Comparison of ENCODE assay signal across 8 cellular contexts in the genomic region with DNA sequence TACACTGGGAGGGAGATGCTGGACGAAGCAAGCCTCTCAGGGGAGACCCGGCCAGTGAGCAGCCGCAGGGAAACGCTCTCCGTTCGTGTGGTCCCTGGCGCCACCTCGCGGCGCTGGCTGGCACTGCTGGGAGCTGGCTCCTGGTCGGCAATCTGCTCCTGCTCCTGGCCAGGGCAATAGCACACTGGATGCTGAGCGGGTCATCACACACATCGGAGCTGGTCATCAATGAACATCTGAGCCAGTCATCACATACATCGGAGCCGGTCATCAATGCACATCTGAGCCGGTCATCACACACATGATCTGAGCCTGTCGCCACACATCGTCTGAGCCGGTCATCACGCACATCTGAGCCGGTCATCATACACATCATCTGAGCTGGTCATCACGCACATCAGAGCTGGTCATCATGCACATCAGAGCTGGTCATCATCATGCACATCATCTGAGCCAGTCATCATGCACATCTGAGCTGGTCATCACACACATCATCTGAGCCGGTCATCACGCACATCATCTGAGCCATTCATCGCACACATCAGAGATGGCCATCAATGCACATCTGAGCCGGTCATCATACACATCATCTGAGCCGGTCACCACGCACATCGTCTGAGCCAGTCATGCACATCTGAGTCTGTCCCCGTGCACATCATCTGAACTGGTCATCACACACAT.
DNase-seq lines count a peak whose midpoint lies in the region; ATAC-seq and TF ChIP-seq lines count a peak whose summit lies in the region.

No MANE protein-coding gene starts in this region.

- H3K4me3 Mint-ChIP-seq in activated T-helper 2 cell treated with anti-CD3 and anti-CD28 coated beads, Interferon-gamma antibody, Interleukin-2, Interleukin-4, amounts not matched to agents 10 μg/mL and 5 μg/mL and 100 μg/mL, durations not matched to agents 14 hours and 24 hours and 36 hours (ENCODE audit: low read depth) = no peak overlapping the region

- H3K4me2 ChIP-seq in KMS-11 (no peak overlapping the region), neural cell (ENCODE audit: low read length) (no peak overlapping the region)

- H3K9me2 ChIP-seq in neural cell (ENCODE audit: insufficient read depth, low read length) = no peaks in the 10 kb centered on the region

- peaks cover 17% of the 10 kb centered on the region for H3K27me3 Mint-ChIP-seq in activated T-helper 2 cell treated with anti-CD3 and anti-CD28 coated beads, Interferon-gamma antibody, Interleukin-2, Interleukin-4, amounts not matched to agents 10 μg/mL and 5 μg/mL and 100 μg/mL, durations not matched to agents 14 hours and 24 hours and 36 hours (ENCODE audit: low read depth)

- TF ChIP-seq EP300 in neural cell (conservative IDR thresholded peaks at IDR 0.05; ENCODE audit: poor library complexity, severe bottlenecking) = no peak

- no peaks in the 10 kb centered on the region for H3K36me3 ChIP-seq in KMS-11 (ENCODE audit: insufficient read depth)
- no peaks in the 10 kb centered on the region for H3K36me3 ChIP-seq in neural cell (ENCODE audit: insufficient read depth, low read length)

- peak; percentile 97 for TF ChIP-seq RAD21 in neural cell (conservative IDR thresholded peaks at IDR 0.05)

- H4K20me1 ChIP-seq in KMS-11 (ENCODE audit: insufficient read depth) (no peaks in the 10 kb centered on the region), neural cell (ENCODE audit: insufficient read depth) (no peaks in the 10 kb centered on the region)

- no peaks in the 10 kb centered on the region for H3K36me3 Mint-ChIP-seq in activated T-helper 2 cell treated with anti-CD3 and anti-CD28 coated beads, Interferon-gamma antibody, Interleukin-2, Interleukin-4, amounts not matched to agents 10 μg/mL and 5 μg/mL and 100 μg/mL, durations not matched to agents 14 hours and 24 hours and 36 hours (ENCODE audit: low read depth)

- no peaks in the 10 kb centered on the region for H3K79me2 ChIP-seq in KMS-11 (ENCODE audit: insufficient read depth, low read depth)
- no peaks in the 10 kb centered on the region for H3K79me2 ChIP-seq in neural cell (replicated peaks; ENCODE audit: insufficient read depth, low read length)

- no peaks in the 10 kb centered on the region for H3F3A ChIP-seq in neural cell (ENCODE audit: insufficient read depth, low read length, poor library complexity, severe bottlenecking)

- H2AFZ ChIP-seq in KMS-11 (ENCODE audit: low read depth) (no peak overlapping the region), neural cell (ENCODE audit: low read depth, low read length) (no peak overlapping the region)

- H3K4me1 Mint-ChIP-seq in activated T-helper 2 cell treated with anti-CD3 and anti-CD28 coated beads, Interferon-gamma antibody, Interleukin-2, Interleukin-4, amounts not matched to agents 10 μg/mL and 5 μg/mL and 100 μg/mL, durations not matched to agents 14 hours and 24 hours and 36 hours (ENCODE audit: low read depth) = no peaks in the 10 kb centered on the region

- no peak overlapping the region for H3K27ac Mint-ChIP-seq in activated T-helper 2 cell treated with anti-CD3 and anti-CD28 coated beads, Interferon-gamma antibody, Interleukin-2, Interleukin-4, amounts not matched to agents 10 μg/mL and 5 μg/mL and 100 μg/mL, durations not matched to agents 14 hours and 24 hours and 36 hours

- intact Hi-C loops in activated T-helper 2 cell treated with anti-CD3 and anti-CD28 coated beads, Interferon-gamma antibody, Interleukin-2, Interleukin-4, amounts not matched to agents 10 μg/mL and 5 μg/mL and 100 μg/mL, durations not matched to agents 14 hours and 24 hours and 36 hours (cut with micrococcal nuclease) = loop anchor here (2.0 to 5.0 kb wide), 2 partner anchors 307 to 321 kb away; a partner anchor contains a TSS

- H3K27ac ChIP-seq in KMS-11 (no peak overlapping the region), neural cell (ENCODE audit: low read length) (no peak overlapping the region)

- H3K9ac ChIP-seq in KMS-11 (no peak overlapping the region), neural cell (ENCODE audit: low read length) (no peak overlapping the region)

- H3K9me3 Mint-ChIP-seq in activated T-helper 2 cell treated with anti-CD3 and anti-CD28 coated beads, Interferon-gamma antibody, Interleukin-2, Interleukin-4, amounts not matched to agents 10 μg/mL and 5 μg/mL and 100 μg/mL, durations not matched to agents 14 hours and 24 hours and 36 hours = no peaks in the 10 kb centered on the region

- H3K27me3 ChIP-seq in KMS-11 (ENCODE audit: insufficient read depth, low read depth) (peaks cover 96% of the 10 kb centered on the region), neural cell (ENCODE audit: insufficient read depth, low read depth, low read length) (peaks cover 6% of the 10 kb centered on the region)

- no peak for ATAC-seq in HG03039 (IDR thresholded peaks at IDR 0.05; ENCODE audit: unreplicated experiment)

- no peaks in the 10 kb centered on the region for H3K4me1 ChIP-seq in KMS-11 (ENCODE audit: low read depth, poor library complexity, severe bottlenecking)

- TF ChIP-seq CTCF in KMS-11 (conservative IDR thresholded peaks at IDR 0.05; ENCODE audit: low read depth, low read length) (peak; percentile 93), fibroblast of pulmonary artery (IDR thresholded peaks at IDR 0.05; ENCODE audit: low read length, missing control alignments) (peak; percentile 94), neural cell (IDR thresholded peaks at IDR 0.05; ENCODE audit: poor library complexity, severe bottlenecking) (peak; percentile 97)

- DNase-seq in DMS153 (lab: John Stamatoyannopoulos, UW) = peak; percentile 27
- peak; percentile 67 for DNase-seq in RKO (ENCODE audit: low spot score)
- DNase-seq in activated T-helper 2 cell treated with anti-CD3 and anti-CD28 coated beads, Interferon-gamma antibody, Interleukin-2, Interleukin-4, amounts not matched to agents 10 μg/mL and 5 μg/mL and 100 μg/mL, durations not matched to agents 14 hours and 24 hours and 36 hours (ENCODE audit: low spot score) = peak; percentile 52
- peak; percentile 71 for DNase-seq in fibroblast of pulmonary artery (ENCODE audit: low read depth)
- DNase-seq in stromal cell of bone marrow (ENCODE audit: low read depth) = peak; percentile 23

- H3K4me3 ChIP-seq in KMS-11 (IDR thresholded peaks at IDR 0.05; ENCODE audit: insufficient read depth, low read depth, low read length) = no peak overlapping the region
- no peak overlapping the region for H3K4me3 ChIP-seq in fibroblast of pulmonary artery (replicated peaks; ENCODE audit: low read depth, low read length)
- H3K4me3 ChIP-seq in neural cell (ENCODE audit: low read length) = no peak overlapping the region

- no peaks in the 10 kb centered on the region for H3K9me3 ChIP-seq in neural cell (ENCODE audit: low read length)

TF ChIP-seq in neural cell, 6 proteins besides CTCF, POLR2A, EP300 and RAD21:
- TF ChIP-seq, protein P1, sequence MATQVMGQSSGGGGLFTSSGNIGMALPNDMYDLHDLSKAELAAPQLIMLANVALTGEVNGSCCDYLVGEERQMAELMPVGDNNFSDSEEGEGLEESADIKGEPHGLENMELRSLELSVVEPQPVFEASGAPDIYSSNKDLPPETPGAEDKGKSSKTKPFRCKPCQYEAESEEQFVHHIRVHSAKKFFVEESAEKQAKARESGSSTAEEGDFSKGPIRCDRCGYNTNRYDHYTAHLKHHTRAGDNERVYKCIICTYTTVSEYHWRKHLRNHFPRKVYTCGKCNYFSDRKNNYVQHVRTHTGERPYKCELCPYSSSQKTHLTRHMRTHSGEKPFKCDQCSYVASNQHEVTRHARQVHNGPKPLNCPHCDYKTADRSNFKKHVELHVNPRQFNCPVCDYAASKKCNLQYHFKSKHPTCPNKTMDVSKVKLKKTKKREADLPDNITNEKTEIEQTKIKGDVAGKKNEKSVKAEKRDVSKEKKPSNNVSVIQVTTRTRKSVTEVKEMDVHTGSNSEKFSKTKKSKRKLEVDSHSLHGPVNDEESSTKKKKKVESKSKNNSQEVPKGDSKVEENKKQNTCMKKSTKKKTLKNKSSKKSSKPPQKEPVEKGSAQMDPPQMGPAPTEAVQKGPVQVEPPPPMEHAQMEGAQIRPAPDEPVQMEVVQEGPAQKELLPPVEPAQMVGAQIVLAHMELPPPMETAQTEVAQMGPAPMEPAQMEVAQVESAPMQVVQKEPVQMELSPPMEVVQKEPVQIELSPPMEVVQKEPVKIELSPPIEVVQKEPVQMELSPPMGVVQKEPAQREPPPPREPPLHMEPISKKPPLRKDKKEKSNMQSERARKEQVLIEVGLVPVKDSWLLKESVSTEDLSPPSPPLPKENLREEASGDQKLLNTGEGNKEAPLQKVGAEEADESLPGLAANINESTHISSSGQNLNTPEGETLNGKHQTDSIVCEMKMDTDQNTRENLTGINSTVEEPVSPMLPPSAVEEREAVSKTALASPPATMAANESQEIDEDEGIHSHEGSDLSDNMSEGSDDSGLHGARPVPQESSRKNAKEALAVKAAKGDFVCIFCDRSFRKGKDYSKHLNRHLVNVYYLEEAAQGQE (IDR thresholded peaks at IDR 0.05; ENCODE audit: borderline replicate concordance) = no peak
- peak; percentile 96 for TF ChIP-seq SMC3 (conservative IDR thresholded peaks at IDR 0.05; ENCODE audit: poor library complexity)
